9 cellular contexts compared by ENCODE assay signal in the genomic region with DNA sequence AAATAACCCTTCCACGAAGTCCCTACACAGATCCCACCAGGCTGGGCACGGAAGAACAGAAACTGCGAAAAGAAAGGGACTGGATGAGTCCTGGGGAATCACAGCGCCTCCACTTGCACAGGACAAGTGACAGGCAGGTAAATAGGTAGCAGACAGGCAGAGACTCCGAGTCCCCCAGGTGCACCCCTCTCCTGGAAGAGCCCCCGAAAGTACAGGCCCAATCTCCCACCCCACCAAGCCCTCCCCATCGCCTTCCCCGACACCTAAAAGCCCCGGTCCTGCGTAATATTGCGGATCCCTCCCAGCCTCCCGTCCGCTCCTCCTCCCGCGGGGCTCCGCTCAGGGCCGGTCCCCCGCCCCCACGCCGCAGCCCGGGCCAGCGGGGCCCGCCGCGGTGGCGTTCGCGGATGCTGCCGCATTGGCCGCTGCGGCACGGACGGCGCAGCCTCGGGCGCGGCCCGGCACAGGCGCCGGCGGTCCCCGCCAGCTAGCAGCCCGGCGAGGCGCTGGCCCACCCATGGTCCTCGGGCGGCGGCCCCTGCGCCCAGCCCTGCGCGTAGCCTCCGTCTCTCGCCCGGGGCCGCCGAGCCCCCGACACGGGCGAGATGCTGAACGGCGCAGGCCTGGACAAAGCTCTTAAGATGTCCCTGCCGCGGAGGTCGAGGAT. TPM values are rescaled to one million over a fixed set of nuclear protein-coding genes. Genes with fewer than 3 reads are reported as not detected.
A peak's percentile ranks its signal among the peaks of the same experiment; 100 is the strongest.
DNase-seq lines count a peak whose midpoint lies in the region; ATAC-seq, FAIRE-seq and TF ChIP-seq lines count a peak whose summit lies in the region.
"Had no signal": no experiment of that assay in that cellular context is flagged by ENCODE, and none has a peak within 500 bp of the region (broad histone marks: within the 10 kb centered on the region; RNA-seq: fewer than 3 reads in every experiment).

A gene (plus strand): TSS at position 367 of the 667 bp plus-strand sequence. CDS start 239 bp downstream, at position 606.

- H3K36me3 Mint-ChIP-seq in naive thymus-derived CD4-positive, alpha-beta T cell, result peaks cover 0 to 4% (median 0%) of the 10 kb centered on the region in 5 donors

- ATAC-seq in naive thymus-derived CD4-positive, alpha-beta T cell, result peak; percentile 4
- no peak for ATAC-seq in gastrocnemius medialis

- H3K4me3 ChIP-seq in AG04450 (ENCODE audit: low read depth, low read length) (peak within 1 kb of the TSS; percentile 40), HUES6 (ENCODE audit: low read depth, low read length) (peak within 1 kb of the TSS; percentile 76), bronchial epithelial cell (ENCODE audit: low read depth, low read length) (peak within 1 kb of the TSS; percentile 18), gastrocnemius medialis (peak within 1 kb of the TSS in 2 of 4 donors; percentile 7 to 38)
- no peak within 1 kb of the TSS for H3K4me3 ChIP-seq in naive thymus-derived CD4-positive, alpha-beta T cell (ENCODE audit: low read length)

- H3K9ac ChIP-seq in HUES6 (ENCODE audit: low read length), result peak within 1 kb of the TSS; percentile 29

- H3K27ac ChIP-seq in AG04450 (ENCODE audit: low read depth, low read length), result no peak within 1 kb of the TSS
- H3K27ac ChIP-seq in HUES6 (ENCODE audit: low read depth, low read length), result no peak within 1 kb of the TSS
- H3K27ac ChIP-seq in naive thymus-derived CD4-positive, alpha-beta T cell (ENCODE audit: low read depth, low read length), result no peak within 1 kb of the TSS
- H3K27ac ChIP-seq in gastrocnemius medialis, result no peak within 1 kb of the TSS

- intact Hi-C loops in naive thymus-derived CD4-positive, alpha-beta T cell (cut with micrococcal nuclease), result no loop called here
- intact Hi-C loops in gastrocnemius medialis (cut with DNase I; ENCODE audit: low total_unique reads), result no loop called here

- H3K9me3 ChIP-seq in AG04450 (ENCODE audit: control insufficient read depth, insufficient read depth, low read length) (no peaks in the 10 kb centered on the region; the same call in 1 of the 2 replicates), HUES6 (ENCODE audit: control insufficient read depth, insufficient read depth, low read depth, low read length) (no peaks in the 10 kb centered on the region), gastrocnemius medialis (no peaks in the 10 kb centered on the region)
- no peaks in the 10 kb centered on the region for H3K9me3 ChIP-seq in naive thymus-derived CD4-positive, alpha-beta T cell (ENCODE audit: control insufficient read depth in 2 of 3, low read length in 3 of 3)

- POLR2A ChIA-PET in AG04450 (lab: Yijun Ruan, JAX), result no interaction called here
- POLR2A ChIA-PET in naive thymus-derived CD4-positive, alpha-beta T cell (lab: Charles Lee), result no interaction called here

- in situ Hi-C loops in gastrocnemius medialis (cut with MboI; ENCODE audit: low sequenced_read_pairs in 4 of 4), result no loop called here

- H3K9me3 Mint-ChIP-seq in naive thymus-derived CD4-positive, alpha-beta T cell, result no peaks in the 10 kb centered on the region

- peaks cover 5 to 18% (median 13%) of the 10 kb centered on the region in 7 donors for H3K4me1 Mint-ChIP-seq in naive thymus-derived CD4-positive, alpha-beta T cell

- H3K27me3 ChIP-seq in AG04450 (ENCODE audit: control insufficient read depth, insufficient read depth, low read length), result peaks cover 46% of the 10 kb centered on the region
- H3K27me3 ChIP-seq in HUES6 (ENCODE audit: control insufficient read depth, insufficient read depth, low read length), result peaks cover 67% of the 10 kb centered on the region
- H3K27me3 ChIP-seq in bronchial epithelial cell (ENCODE audit: control insufficient read depth, insufficient read depth, low read length), result peaks cover 22% of the 10 kb centered on the region
- peaks cover 0 to 10% of the 10 kb centered on the region in 2 donors for H3K27me3 ChIP-seq in naive thymus-derived CD4-positive, alpha-beta T cell (ENCODE audit: control insufficient read depth in 2 of 2, insufficient read depth in 2 of 2, low read length in 2 of 2)
- peaks cover 23 to 56% (median 48%) of the 10 kb centered on the region in 3 donors for H3K27me3 ChIP-seq in gastrocnemius medialis

- no peak for DNase-seq in AG04450 (ENCODE audit: low read depth, low spot score)
- no peak for DNase-seq in bronchial epithelial cell (ENCODE audit: low read depth)
- peak in 1 of 9 donors; percentile 23 for DNase-seq in naive thymus-derived CD4-positive, alpha-beta T cell
- no peak for DNase-seq in amniotic stem cell (lab: John Stamatoyannopoulos, UW)
- DNase-seq in gastrocnemius medialis, result no peak
- DNase-seq in stimulated activated CD4-positive, alpha-beta T cell treated with anti-CD3 and anti-CD28 coated beads, Interleukin-12 subunit alpha, Interleukin-12 subunit beta, amount 100 ng/mL, for 4 hours, result no peak
- no peak for DNase-seq in SIG-M5 treated with dmso at 0.1 percent for 504 hours (lab: John Stamatoyannopoulos, UW; ENCODE audit: unreplicated experiment)
- DNase-seq: NCI-H446 had no signal

- CTCF ChIA-PET in AG04450 (lab: Charles Lee), result interaction anchor here (0.7 kb wide), 1 partner anchor 264 kb away, joined by 3 read pairs; no protein-coding TSS in a partner anchor
- CTCF ChIA-PET in naive thymus-derived CD4-positive, alpha-beta T cell (lab: Charles Lee), result no interaction called here

- no peak for TF ChIP-seq CTCF in AG04450 (IDR thresholded peaks at IDR 0.05; ENCODE audit: low read depth, low read length)
- TF ChIP-seq CTCF in bronchial epithelial cell (IDR thresholded peaks at IDR 0.05; ENCODE audit: insufficient read depth, low read length, severe bottlenecking), result no peak
- no peak for TF ChIP-seq CTCF in gastrocnemius medialis (IDR thresholded peaks at IDR 0.05 in 4 of 5, conservative IDR thresholded peaks at IDR 0.05 in 1 of 5)

- peak within 1 kb of the TSS; percentile 62 to 82 (median 76) for H3K4me3 Mint-ChIP-seq in naive thymus-derived CD4-positive, alpha-beta T cell

- FAIRE-seq in bronchial epithelial cell (lab: Jason Lieb, UNC), result no peak

- H3K27me3 Mint-ChIP-seq in naive thymus-derived CD4-positive, alpha-beta T cell, result peaks cover 67 to 86% (median 78%) of the 10 kb centered on the region in 5 donors

- peak within 1 kb of the TSS in 1 of 9 donors; percentile 74 for H3K27ac Mint-ChIP-seq in naive thymus-derived CD4-positive, alpha-beta T cell

- H3K4me1 ChIP-seq in HUES6 (ENCODE audit: control insufficient read depth, insufficient read depth, low read length) (peaks cover 10% of the 10 kb centered on the region), gastrocnemius medialis (no peaks in the 10 kb centered on the region)
- no peaks in the 10 kb centered on the region for H3K4me1 ChIP-seq in naive thymus-derived CD4-positive, alpha-beta T cell (ENCODE audit: control insufficient read depth in 2 of 2, insufficient read depth in 2 of 2, low read length in 2 of 2)

- no peak for TF ChIP-seq POLR2A in gastrocnemius medialis (IDR thresholded peaks at IDR 0.05)

- H3K36me3 ChIP-seq in HUES6 (ENCODE audit: control insufficient read depth, insufficient read depth, low read length), result no peaks in the 10 kb centered on the region
- no peaks in the 10 kb centered on the region for H3K36me3 ChIP-seq in bronchial epithelial cell (ENCODE audit: control insufficient read depth, insufficient read depth, low read length)
- H3K36me3 ChIP-seq in naive thymus-derived CD4-positive, alpha-beta T cell (ENCODE audit: control insufficient read depth in 2 of 3, insufficient read depth in 3 of 3, low read length in 3 of 3), result no peaks in the 10 kb centered on the region
- no peaks in the 10 kb centered on the region for H3K36me3 ChIP-seq in gastrocnemius medialis

RNA-seq across cellular contexts. Expression of the gene that starts here (rescaled TPM):
- polyA plus RNA-seq in AG04450 (2011; rRNA removed), result 0.19 and 0.20 TPM in 2 replicates
- polyA minus RNA-seq in AG04450 (2011; rRNA and poly(A)+ RNA removed), result 0.23 and 0.35 TPM in 2 replicates
- not detected in 2 replicates for total RNA-seq in bronchial epithelial cell
- 1 to 10 TPM in 3 of 5 experiments, under 1 TPM in 2; 0.56 to 2.4 (median 1.2) TPM for total RNA-seq in naive thymus-derived CD4-positive, alpha-beta T cell
- polyA plus RNA-seq in naive thymus-derived CD4-positive, alpha-beta T cell, result 1 to 10 TPM in 1 of 2 donors, under 1 TPM in 1; 0.70 to 1.2 TPM
- not detected for total RNA-seq in gastrocnemius medialis
